9 cellular contexts compared by ENCODE assay signal in the genomic region with DNA sequence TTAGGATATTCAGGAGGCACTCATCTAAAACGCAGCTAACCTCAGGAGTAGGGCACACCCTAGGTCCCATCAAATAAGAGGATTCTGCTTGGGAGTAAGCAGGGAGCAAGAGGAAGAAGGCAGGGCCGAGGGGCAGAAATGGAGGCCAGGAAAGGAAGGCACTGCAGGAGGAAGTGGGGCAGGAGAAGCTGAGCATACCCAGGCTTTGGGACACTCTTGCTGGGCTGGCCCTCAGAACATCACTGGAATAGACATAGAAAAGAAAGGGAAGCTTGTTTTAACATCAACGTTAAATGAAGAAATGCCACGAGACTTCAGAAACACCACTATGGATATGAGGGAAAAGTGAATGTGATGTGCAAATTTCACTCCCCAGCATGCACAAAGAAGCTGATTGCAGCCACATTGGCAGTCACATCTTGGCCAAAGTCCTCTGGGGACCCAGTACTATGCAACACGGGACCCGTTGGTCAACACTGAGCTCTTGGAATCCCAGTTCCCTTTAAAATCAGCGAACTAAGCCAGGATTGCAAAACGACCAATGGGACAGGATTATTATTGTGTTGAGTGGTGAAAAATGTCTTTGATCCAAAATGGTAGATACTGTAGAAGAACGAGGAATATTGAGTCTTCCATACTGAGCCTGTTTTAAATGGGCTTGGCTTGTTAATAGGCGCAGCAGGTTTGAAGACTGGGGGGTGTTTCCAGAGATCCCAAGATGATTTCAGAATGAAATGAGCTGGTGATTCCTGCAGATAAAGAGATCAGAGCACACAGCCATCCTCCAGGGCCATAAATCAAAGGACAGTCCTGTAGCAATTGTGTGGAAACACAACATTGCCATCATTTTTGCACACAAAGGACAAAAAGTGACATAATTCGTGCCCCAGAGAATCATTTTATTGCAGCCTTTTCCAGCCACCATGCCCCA.
DNase-seq lines count a peak whose midpoint lies in the region; ATAC-seq and TF ChIP-seq lines count a peak whose summit lies in the region.
"Had no signal": no experiment of that assay in that cellular context is flagged by ENCODE, and none has a peak within 500 bp of the region (broad histone marks: within the 10 kb centered on the region; RNA-seq: fewer than 3 reads in every experiment).

No MANE protein-coding gene starts in this region.

- in situ Hi-C loops in transverse colon (cut with MboI; ENCODE audit: low pct_ligation_motif_present in 1 of 4, low pct_unique_long_range_greater_than_20kb in 1 of 4, low sequenced_read_pairs in 3 of 4) = loop anchor here in 3 of 4 donors (10.0 kb wide), 5 partner anchors 99 to 371 kb away; partner anchors contain the start of gene IRF2BP2 (in 1 of the 3)

- no peak overlapping the region for H3K4me3 Mint-ChIP-seq in activated CD8-positive, alpha-beta memory T cell treated with anti-CD3 and anti-CD28 coated beads, Interleukin-2, amount 10 ng/mL, durations not matched to agents 7 days and 5 days
- no peak overlapping the region for H3K4me3 Mint-ChIP-seq in MCF 10A (ENCODE audit: unreplicated experiment)

- no peak for ATAC-seq in activated CD8-positive, alpha-beta memory T cell treated with anti-CD3 and anti-CD28 coated beads, Interleukin-2, amount 10 ng/mL, durations not matched to agents 7 days and 5 days
- ATAC-seq in right lobe of liver (peak; percentile 5 to 47 (median 6)), GM21825 (IDR thresholded peaks at IDR 0.05; ENCODE audit: unreplicated experiment) (no peak)

- peak; percentile 18 for TF ChIP-seq POLR2A in right lobe of liver (IDR thresholded peaks at IDR 0.05)
- TF ChIP-seq POLR2A in transverse colon (IDR thresholded peaks at IDR 0.05) = no peak

- TF ChIP-seq CTCF in MCF 10A (IDR thresholded peaks at IDR 0.05; ENCODE audit: unreplicated experiment) = no peak
- TF ChIP-seq CTCF in right lobe of liver (IDR thresholded peaks at IDR 0.05) = no peak
- TF ChIP-seq CTCF in transverse colon (IDR thresholded peaks at IDR 0.05) = no peak
- TF ChIP-seq CTCF in foreskin fibroblast (IDR thresholded peaks at IDR 0.05; ENCODE audit: low read depth, low read length) = no peak

- H3K27me3 Mint-ChIP-seq in activated CD8-positive, alpha-beta memory T cell treated with anti-CD3 and anti-CD28 coated beads, Interleukin-2, amount 10 ng/mL, durations not matched to agents 7 days and 5 days = no peaks in the 10 kb centered on the region
- H3K27me3 Mint-ChIP-seq in MCF 10A (ENCODE audit: insufficient read depth, unreplicated experiment) = no peaks in the 10 kb centered on the region

- no peak for DNase-seq in activated CD8-positive, alpha-beta memory T cell treated with anti-CD3 and anti-CD28 coated beads, Interleukin-2, amount 10 ng/mL, durations not matched to agents 7 days and 5 days
- DNase-seq in activated CD8-positive, alpha-beta memory T cell treated with anti-CD3 and anti-CD28 coated beads, Interleukin-2, amount 50 U/mL, for 4 hours = no peak
- DNase-seq in MCF 10A (ENCODE audit: unreplicated experiment) (no peak), right lobe of liver (peak; percentile 69 to 93 (median 83)), transverse colon (no peak), occipital lobe (lab: John Stamatoyannopoulos, UW) (no peak), foreskin fibroblast (no peak)
- DNase-seq: immature natural killer cell had no signal

- CTCF ChIA-PET in activated CD8-positive, alpha-beta memory T cell treated with anti-CD3 and anti-CD28 coated beads, Interleukin-2, amount 10 ng/mL, durations not matched to agents 7 days and 5 days (lab: Charles Lee) = interaction anchor here (1.0 to 1.9 kb wide), 7 partner anchors 9 to 477 kb away, joined by 3 to 5 read pairs (median 4); no protein-coding TSS in a partner anchor
- CTCF ChIA-PET in MCF 10A (lab: Yijun Ruan, JAX) = interaction anchor here (0.6 to 2.9 kb wide), 11 partner anchors 9 to 490 kb away, joined by 3 to 11 read pairs (median 3); no protein-coding TSS in a partner anchor

- peak overlapping the region; percentile 38 for H3K27ac Mint-ChIP-seq in activated CD8-positive, alpha-beta memory T cell treated with anti-CD3 and anti-CD28 coated beads, Interleukin-2, amount 10 ng/mL, durations not matched to agents 7 days and 5 days
- peak overlapping the region; percentile 77 for H3K27ac Mint-ChIP-seq in MCF 10A (ENCODE audit: low read depth, unreplicated experiment)

- H3K27me3 ChIP-seq in right lobe of liver = no peaks in the 10 kb centered on the region
- no peaks in the 10 kb centered on the region for H3K27me3 ChIP-seq in transverse colon

- H3K9me3 Mint-ChIP-seq in activated CD8-positive, alpha-beta memory T cell treated with anti-CD3 and anti-CD28 coated beads, Interleukin-2, amount 10 ng/mL, durations not matched to agents 7 days and 5 days (ENCODE audit: low read depth) = no peaks in the 10 kb centered on the region
- H3K9me3 Mint-ChIP-seq in MCF 10A (ENCODE audit: unreplicated experiment) = no peaks in the 10 kb centered on the region
- H3K9me3 Mint-ChIP-seq: immature natural killer cell had no signal

- 41% methylated on average over 10 of the region's 11 CpGs for WGBS in right lobe of liver (ENCODE audit: insufficient coverage, low coverage, low lambda C conversion rate, missing lambda C conversion rate)
- 79 to 80% methylated on average over 8 to 11 of the region's 11 CpGs for WGBS in transverse colon (ENCODE audit: low coverage in 1 of 2), 2 donors

- BruUV-seq in MCF 10A (replicated peaks; lab: Mats Ljungman, UMichigan) = no TSS peak

- H3K4me1 ChIP-seq in right lobe of liver = peaks cover 0 to 88% (median 42%) of the 10 kb centered on the region in 4 donors
- peaks cover 68 to 98% (median 80%) of the 10 kb centered on the region in 4 donors for H3K4me1 ChIP-seq in transverse colon

- POLR2A ChIA-PET in MCF 10A (lab: Yijun Ruan, JAX) = interaction anchor here (0.7 to 3.0 kb wide), 8 partner anchors 11 to 366 kb away, joined by 3 to 20 read pairs (median 4); partner anchors contain the start of gene IRF2BP2

- H3K9me3 ChIP-seq in right lobe of liver (no peaks in the 10 kb centered on the region), transverse colon (no peaks in the 10 kb centered on the region)

- H3K27ac ChIP-seq in right lobe of liver (peak overlapping the region; percentile 95 to 99 (median 98)), transverse colon (peak overlapping the region; percentile 88 to 91 (median 88))

- peaks cover 83% of the 10 kb centered on the region for H3K4me1 Mint-ChIP-seq in activated CD8-positive, alpha-beta memory T cell treated with anti-CD3 and anti-CD28 coated beads, Interleukin-2, amount 10 ng/mL, durations not matched to agents 7 days and 5 days
- H3K4me1 Mint-ChIP-seq in MCF 10A (ENCODE audit: insufficient read depth, unreplicated experiment) = peaks cover 55% of the 10 kb centered on the region

- intact Hi-C loops in MCF 10A (cut with micrococcal nuclease) = no loop called here
- intact Hi-C loops in right lobe of liver (cut with DNase I) = loop anchor here (5.0 to 10.0 kb wide), 4 partner anchors 96 to 441 kb away; partner anchors contain the start of gene IRF2BP2 (in 1 of the 2)
- intact Hi-C loops in transverse colon (cut with DNase I; ENCODE audit: low total_unique reads) = loop anchor here (5.0 kb wide), 1 partner anchor 254 kb away; no protein-coding TSS in a partner anchor

- H3K4me3 ChIP-seq in right lobe of liver (peak overlapping the region in 1 of 3 donors; percentile 14), transverse colon (no peak overlapping the region), foreskin fibroblast (ENCODE audit: low read depth in 1 of 2, low read length in 2 of 2) (no peak overlapping the region)

- H3K36me3 ChIP-seq in right lobe of liver (no peaks in the 10 kb centered on the region), transverse colon (no peaks in the 10 kb centered on the region)

- no peak for TF ChIP-seq EP300 in transverse colon (IDR thresholded peaks at IDR 0.05; ENCODE audit: low read depth)

- peaks cover 2% of the 10 kb centered on the region for H3K36me3 Mint-ChIP-seq in activated CD8-positive, alpha-beta memory T cell treated with anti-CD3 and anti-CD28 coated beads, Interleukin-2, amount 10 ng/mL, durations not matched to agents 7 days and 5 days
- H3K36me3 Mint-ChIP-seq in MCF 10A (ENCODE audit: insufficient read depth, unreplicated experiment) = no peaks in the 10 kb centered on the region

Comparison
In these comparisons a context has a peak if more than half of its experiments do, and no peak if none do; other contexts are left out.
1. ATAC-seq: peak in right lobe of liver (4 of 4); none in activated CD8-positive, alpha-beta memory T cell treated with anti-CD3 and anti-CD28 coated beads, Interleukin-2, amount 10 ng/mL, durations not matched to agents 7 days and 5 days (single experiment) and GM21825 (single experiment).
2. DNase-seq: peak in right lobe of liver (3 of 3); none in activated CD8-positive, alpha-beta memory T cell treated with anti-CD3 and anti-CD28 coated beads, Interleukin-2, amount 10 ng/mL, durations not matched to agents 7 days and 5 days (single experiment), activated CD8-positive, alpha-beta memory T cell treated with anti-CD3 and anti-CD28 coated beads, Interleukin-2, amount 50 U/mL, for 4 hours (single experiment), MCF 10A (single experiment), transverse colon (single experiment), occipital lobe (single experiment) and foreskin fibroblast (0 of 2).